In genomic region chr13:21596722-21597121, GRCh38 we compare ENCODE assay signal across 30 cellular contexts.
"Had no signal": no experiment of that assay in that cellular context is flagged by ENCODE, and none has a peak within 500 bp of the region (broad histone marks: within the 10 kb centered on the region; RNA-seq: fewer than 3 reads in every experiment).

No MANE protein-coding gene starts in this region.

- H3K9me3 ChIP-seq: lower lobe of right lung, thyroid gland, upper lobe of right lung had no signal

- H3K36me3 ChIP-seq: lower lobe of right lung, thyroid gland, WERI-Rb-1 had no signal

- ATAC-seq: activated naive CD4-positive, alpha-beta T cell treated with anti-CD3 and anti-CD28 coated beads, Interleukin-2, amount 50 U/mL, for 72 hours; activated T-helper 17 cell treated with anti-CD3 and anti-CD28 coated beads, Interleukin-2, amount 50 U/mL, for 72 hours; effector memory CD8-positive, alpha-beta T cell; esophagus mucosa; left lobe of liver; lower lobe of right lung; naive thymus-derived CD8-positive, alpha-beta T cell; upper lobe of right lung had no signal

- H2AFZ ChIP-seq: hepatocyte had no signal

- H3K27me3 ChIP-seq: dorsolateral prefrontal cortex, hepatocyte, thyroid gland, upper lobe of right lung had no signal

- H3K9me3 Mint-ChIP-seq: activated T-helper 17 cell treated with anti-CD3 and anti-CD28 coated beads, Interleukin-2, amount 50 U/mL, for 72 hours; effector memory CD8-positive, alpha-beta T cell; stimulated activated naive CD8-positive, alpha-beta T cell treated with anti-CD3 and anti-CD28 coated beads, Interleukin-15, Interleukin-2, amounts not matched to agents 100 ng/mL and 50 ng/mL, for 24 hours had no signal

- DNase-seq: activated CD4-positive, alpha-beta T cell treated with anti-CD3 and anti-CD28 coated beads, Interleukin-2, amount 50 U/mL, for 4 hours; activated CD8-positive, alpha-beta memory T cell treated with anti-CD3 and anti-CD28 coated beads for 24 hours; activated CD8-positive, alpha-beta memory T cell treated with anti-CD3 and anti-CD28 coated beads, Interleukin-2, amount 50 U/mL, for 4 hours; activated T-cell treated with anti-CD3 and anti-CD28 coated beads, Interleukin-2, amount 50 U/mL, for 24 hours; aorta; dorsolateral prefrontal cortex; effector memory CD8-positive, alpha-beta T cell; foreskin melanocyte; glutamatergic neuron; immature natural killer cell; lower lobe of right lung; naive thymus-derived CD8-positive, alpha-beta T cell; retina; stimulated activated CD4-positive, alpha-beta T cell treated with anti-CD3 and anti-CD28 coated beads, Interleukin-4, amount 100 ng/mL, for 1 hour; substantia nigra; thyroid gland; upper lobe of right lung; WERI-Rb-1 had no signal

- H3K4me3 ChIP-seq: dorsolateral prefrontal cortex, hepatocyte, lower lobe of right lung, thyroid gland, upper lobe of right lung had no signal

- FAIRE-seq: endothelial cell of umbilical vein, TTC549 had no signal

- H3K27ac Mint-ChIP-seq: activated naive CD4-positive, alpha-beta T cell treated with anti-CD3 and anti-CD28 coated beads, Interleukin-2, amount 50 U/mL, for 72 hours; activated T-cell treated with anti-CD3 and anti-CD28 coated beads, Interleukin-2, amount 50 U/mL, for 24 hours; activated T-helper 17 cell treated with anti-CD3 and anti-CD28 coated beads, Interleukin-2, amount 50 U/mL, for 72 hours; brain; mesothelial cell of epicardium; progenitor cell of endocrine pancreas; stimulated activated naive CD8-positive, alpha-beta T cell treated with anti-CD3 and anti-CD28 coated beads, Interleukin-15, Interleukin-2, amounts not matched to agents 100 ng/mL and 50 ng/mL, for 24 hours; T-helper 2 cell treated with Interferon-gamma antibody and Interleukin-4, amounts not matched to agents 5 μg/mL and 100 μg/mL, for 36 hours had no signal

- H3K4me3 Mint-ChIP-seq: activated T-cell treated with anti-CD3 and anti-CD28 coated beads, Interleukin-2, amount 50 U/mL, for 24 hours; activated T-helper 17 cell treated with anti-CD3 and anti-CD28 coated beads, Interleukin-2, amount 50 U/mL, for 72 hours; brain; mesothelial cell of epicardium; stimulated activated naive CD8-positive, alpha-beta T cell treated with anti-CD3 and anti-CD28 coated beads, Interleukin-15, Interleukin-2, amounts not matched to agents 100 ng/mL and 50 ng/mL, for 24 hours; T-helper 2 cell treated with Interferon-gamma antibody and Interleukin-4, amounts not matched to agents 5 μg/mL and 100 μg/mL, for 36 hours had no signal

- H3K27ac ChIP-seq: dorsolateral prefrontal cortex, hepatocyte, lower lobe of right lung, thyroid gland, upper lobe of right lung, WERI-Rb-1 had no signal

- H3K27me3 Mint-ChIP-seq: activated T-cell treated with anti-CD3 and anti-CD28 coated beads, Interleukin-2, amount 50 U/mL, for 24 hours; activated T-helper 17 cell treated with anti-CD3 and anti-CD28 coated beads, Interleukin-2, amount 50 U/mL, for 72 hours; brain; effector memory CD8-positive, alpha-beta T cell; naive thymus-derived CD8-positive, alpha-beta T cell; progenitor cell of endocrine pancreas; stimulated activated naive CD8-positive, alpha-beta T cell treated with anti-CD3 and anti-CD28 coated beads, Interleukin-15, Interleukin-2, amounts not matched to agents 100 ng/mL and 50 ng/mL, for 24 hours had no signal

- H3K4me2 ChIP-seq: hepatocyte had no signal
